In genomic region chr3:46146021-46146420, GRCh38 we compare ENCODE assay signal across 31 cellular contexts.
"Had no signal": no experiment of that assay in that cellular context is flagged by ENCODE, and none has a peak within 500 bp of the region (broad histone marks: within the 10 kb centered on the region; RNA-seq: fewer than 3 reads in every experiment).

No MANE protein-coding gene starts in this region.

- H3K27ac ChIP-seq: left lung, lower lobe of right lung, pancreas, prostate gland, suprapubic skin, thoracic aorta, tibial artery, upper lobe of right lung had no signal

- H3K4me3 ChIP-seq: left lung, lower lobe of right lung, pancreas, prostate gland, skin epidermis, suprapubic skin, thoracic aorta, tibial artery, upper lobe of right lung had no signal

- DNase-seq: hypothalamus; immature natural killer cell; kidney; left colon; left lung; lower lobe of right lung; mammary epithelial cell; mesenchymal stem cell; naive B cell; nucleus accumbens; pancreas; posterior cingulate gyrus; retina; right cardiac atrium; stimulated activated CD4-positive, alpha-beta T cell treated with anti-CD3 and anti-CD28 coated beads, Interleukin-12 subunit alpha, Interleukin-12 subunit beta, amount 100 ng/mL, for 4 hours; stimulated activated CD4-positive, alpha-beta T cell treated with anti-CD3 and anti-CD28 coated beads, Interleukin-15, amount 100 ng/mL, for 24 hours; stimulated activated CD4-positive, alpha-beta T cell treated with anti-CD3 and anti-CD28 coated beads, Interleukin-2, amount 100 ng/mL, for 24 hours; stimulated activated CD4-positive, alpha-beta T cell treated with anti-CD3 and anti-CD28 coated beads, Interleukin-4, amount 100 ng/mL, for 1 hour; stimulated activated naive CD4-positive, alpha-beta T cell; tibial artery; trophoblast cell; upper lobe of right lung had no signal

- H3K36me3 Mint-ChIP-seq: mesothelial cell of epicardium, naive B cell had no signal

- H3K4me1 ChIP-seq: pancreas, prostate gland had no signal

- H3K27me3 Mint-ChIP-seq: naive B cell; stimulated activated naive CD8-positive, alpha-beta T cell treated with anti-CD3 and anti-CD28 coated beads, Interleukin-15, Interleukin-2, amounts not matched to agents 100 ng/mL and 50 ng/mL, for 24 hours had no signal

- ATAC-seq: left colon, left lung, lower lobe of right lung, right cardiac atrium, sciatic nerve, upper lobe of right lung had no signal

- H3K27me3 ChIP-seq: left lung, pancreas, suprapubic skin, tibial artery had no signal

- H3K4me1 Mint-ChIP-seq: mesothelial cell of epicardium, neural crest cell had no signal

- H3K27ac Mint-ChIP-seq: mesothelial cell of epicardium; naive B cell; nephron; stimulated activated naive CD8-positive, alpha-beta T cell treated with anti-CD3 and anti-CD28 coated beads, Interleukin-15, Interleukin-2, amounts not matched to agents 100 ng/mL and 50 ng/mL, for 24 hours had no signal

- H3K4me3 Mint-ChIP-seq: mesothelial cell of epicardium; naive B cell; nephron; neural crest cell; stimulated activated naive CD8-positive, alpha-beta T cell treated with anti-CD3 and anti-CD28 coated beads, Interleukin-15, Interleukin-2, amounts not matched to agents 100 ng/mL and 50 ng/mL, for 24 hours had no signal

- H3K9me3 ChIP-seq: left lung, lower lobe of right lung, pancreas, prostate gland, suprapubic skin, thoracic aorta, tibial artery, upper lobe of right lung had no signal

- H3K36me3 ChIP-seq: left lung, lower lobe of right lung, pancreas, prostate gland, suprapubic skin, thoracic aorta, tibial artery, upper lobe of right lung had no signal
